In genomic region chr6:1916334-1916985, GRCh38 we compare ENCODE assay signal across 13 cellular contexts.
DNase-seq lines count a peak whose midpoint lies in the region; TF ChIP-seq lines count a peak whose summit lies in the region.
"Had no signal": no experiment of that assay in that cellular context is flagged by ENCODE, and none has a peak within 500 bp of the region (broad histone marks: within the 10 kb centered on the region; RNA-seq: fewer than 3 reads in every experiment).

No MANE protein-coding gene starts in this region.

- peak overlapping the region; percentile 23 for H3K4me2 ChIP-seq in smooth muscle cell
- H3K4me2 ChIP-seq: A549, neural progenitor cell had no signal

- DNase-seq in NCI-H146 (lab: John Stamatoyannopoulos, UW) (peak; percentile 4), NCI-H146 treated with DMSO at 0.1 percent for 48 hours (lab: John Stamatoyannopoulos, UW; ENCODE audit: unreplicated experiment) (no peak), foreskin melanocyte (peak; percentile 89), smooth muscle cell (lab: John Stamatoyannopoulos, UW; ENCODE audit: unreplicated experiment) (no peak), DMS53 (lab: John Stamatoyannopoulos, UW) (no peak), glutamatergic neuron (no peak)
- no peak for DNase-seq in activated T-helper 2 cell treated with anti-CD3 and anti-CD28 coated beads, Interferon-gamma antibody, Interleukin-2, Interleukin-4, amounts not matched to agents 10 μg/mL and 5 μg/mL and 100 μg/mL, durations not matched to agents 14 hours and 24 hours and 36 hours (ENCODE audit: low spot score)
- no peak for DNase-seq in activated T-cell treated with anti-CD3 and anti-CD28 coated beads, Interleukin-2, amount 50 U/mL, for 48 hours
- DNase-seq: NCI-H1436 had no signal

- peak overlapping the region; percentile 94 for H3K27ac ChIP-seq in smooth muscle cell (ENCODE audit: low read depth)
- H3K27ac ChIP-seq: A549, neural progenitor cell had no signal

- H3K27me3 Mint-ChIP-seq in activated T-helper 2 cell treated with anti-CD3 and anti-CD28 coated beads, Interferon-gamma antibody, Interleukin-2, Interleukin-4, amounts not matched to agents 10 μg/mL and 5 μg/mL and 100 μg/mL, durations not matched to agents 14 hours and 24 hours and 36 hours (ENCODE audit: low read depth), result no peaks in the 10 kb centered on the region
- H3K27me3 Mint-ChIP-seq in glutamatergic neuron (ENCODE audit: unreplicated experiment), result no peaks in the 10 kb centered on the region

- H3K79me2 ChIP-seq in smooth muscle cell (ENCODE audit: low read depth), result no peaks in the 10 kb centered on the region

- H3K9me3 ChIP-seq in smooth muscle cell (replicated peaks; ENCODE audit: low read depth), result no peaks in the 10 kb centered on the region
- H3K9me3 ChIP-seq: A549, suprapubic skin had no signal

- H3K4me1 Mint-ChIP-seq in activated T-helper 2 cell treated with anti-CD3 and anti-CD28 coated beads, Interferon-gamma antibody, Interleukin-2, Interleukin-4, amounts not matched to agents 10 μg/mL and 5 μg/mL and 100 μg/mL, durations not matched to agents 14 hours and 24 hours and 36 hours (ENCODE audit: low read depth), result peaks cover 21% of the 10 kb centered on the region
- H3K4me1 Mint-ChIP-seq in glutamatergic neuron (ENCODE audit: low read depth, unreplicated experiment), result peaks cover 2% of the 10 kb centered on the region
- H3K4me1 Mint-ChIP-seq: neural progenitor cell had no signal

- H4K20me1 ChIP-seq in smooth muscle cell (ENCODE audit: low read depth), result no peaks in the 10 kb centered on the region

- peak overlapping the region; percentile 81 for H3K9ac ChIP-seq in smooth muscle cell (ENCODE audit: low read depth)
- H3K9ac ChIP-seq: neural progenitor cell had no signal

- WGBS in smooth muscle cell (ENCODE audit: low lambda C conversion rate), result 60% methylated on average over 8 of the region's 8 CpGs

- H3K4me3 Mint-ChIP-seq in activated T-helper 2 cell treated with anti-CD3 and anti-CD28 coated beads, Interferon-gamma antibody, Interleukin-2, Interleukin-4, amounts not matched to agents 10 μg/mL and 5 μg/mL and 100 μg/mL, durations not matched to agents 14 hours and 24 hours and 36 hours (ENCODE audit: low read depth), result no peak overlapping the region
- no peak overlapping the region for H3K4me3 Mint-ChIP-seq in glutamatergic neuron (ENCODE audit: unreplicated experiment)
- H3K4me3 Mint-ChIP-seq: neural progenitor cell; T-helper 2 cell treated with Interferon-gamma antibody and Interleukin-4, amounts not matched to agents 5 μg/mL and 100 μg/mL, for 36 hours had no signal

- no peaks in the 10 kb centered on the region for H3K36me3 ChIP-seq in smooth muscle cell (ENCODE audit: low read depth)
- H3K36me3 ChIP-seq: neural progenitor cell, suprapubic skin had no signal

- H2AFZ ChIP-seq in smooth muscle cell (ENCODE audit: low read depth), result no peak overlapping the region
- H2AFZ ChIP-seq: neural progenitor cell had no signal

- intact Hi-C loops in activated T-helper 2 cell treated with anti-CD3 and anti-CD28 coated beads, Interferon-gamma antibody, Interleukin-2, Interleukin-4, amounts not matched to agents 10 μg/mL and 5 μg/mL and 100 μg/mL, durations not matched to agents 14 hours and 24 hours and 36 hours (cut with micrococcal nuclease), result no loop called here

- H3K27ac Mint-ChIP-seq in activated T-helper 2 cell treated with anti-CD3 and anti-CD28 coated beads, Interferon-gamma antibody, Interleukin-2, Interleukin-4, amounts not matched to agents 10 μg/mL and 5 μg/mL and 100 μg/mL, durations not matched to agents 14 hours and 24 hours and 36 hours, result peak overlapping the region; percentile 76
- no peak overlapping the region for H3K27ac Mint-ChIP-seq in glutamatergic neuron (ENCODE audit: unreplicated experiment)
- H3K27ac Mint-ChIP-seq: neural progenitor cell; T-helper 2 cell treated with Interferon-gamma antibody and Interleukin-4, amounts not matched to agents 5 μg/mL and 100 μg/mL, for 36 hours had no signal

- TF ChIP-seq CTCF in smooth muscle cell (IDR thresholded peaks at IDR 0.05; ENCODE audit: borderline replicate concordance, insufficient read depth, poor library complexity, severe bottlenecking) (no peak), glutamatergic neuron (IDR thresholded peaks at IDR 0.05; ENCODE audit: partially characterized antibody, unreplicated experiment) (no peak)

- H3F3A ChIP-seq in smooth muscle cell (ENCODE audit: low read depth), result peaks cover 7% of the 10 kb centered on the region

- no peaks in the 10 kb centered on the region for H3K27me3 ChIP-seq in smooth muscle cell (ENCODE audit: low read depth)
- H3K27me3 ChIP-seq: neural progenitor cell, suprapubic skin had no signal

- H3K36me3 Mint-ChIP-seq in activated T-helper 2 cell treated with anti-CD3 and anti-CD28 coated beads, Interferon-gamma antibody, Interleukin-2, Interleukin-4, amounts not matched to agents 10 μg/mL and 5 μg/mL and 100 μg/mL, durations not matched to agents 14 hours and 24 hours and 36 hours (ENCODE audit: low read depth), result no peaks in the 10 kb centered on the region
- no peaks in the 10 kb centered on the region for H3K36me3 Mint-ChIP-seq in glutamatergic neuron (ENCODE audit: unreplicated experiment)
- H3K36me3 Mint-ChIP-seq: neural progenitor cell had no signal

- H3K4me3 ChIP-seq in smooth muscle cell, result no peak overlapping the region
- H3K4me3 ChIP-seq: A549, neural progenitor cell, suprapubic skin had no signal

- H3K4me1 ChIP-seq in smooth muscle cell (ENCODE audit: low read depth), result peaks cover 12% of the 10 kb centered on the region
- H3K4me1 ChIP-seq: suprapubic skin had no signal

- H3K9me3 Mint-ChIP-seq in activated T-helper 2 cell treated with anti-CD3 and anti-CD28 coated beads, Interferon-gamma antibody, Interleukin-2, Interleukin-4, amounts not matched to agents 10 μg/mL and 5 μg/mL and 100 μg/mL, durations not matched to agents 14 hours and 24 hours and 36 hours, result no peaks in the 10 kb centered on the region
- H3K9me3 Mint-ChIP-seq in glutamatergic neuron (ENCODE audit: unreplicated experiment), result no peaks in the 10 kb centered on the region
- H3K9me3 Mint-ChIP-seq: neural progenitor cell; T-helper 2 cell treated with Interferon-gamma antibody and Interleukin-4, amounts not matched to agents 5 μg/mL and 100 μg/mL, for 36 hours had no signal

Comparison
In these comparisons a context has a peak if more than half of its experiments do, and no peak if none do; other contexts are left out.
1. DNase-seq: peak in NCI-H146 (single experiment) and foreskin melanocyte (single experiment); none in NCI-H146 treated with DMSO at 0.1 percent for 48 hours (single experiment), activated T-helper 2 cell treated with anti-CD3 and anti-CD28 coated beads, Interferon-gamma antibody, Interleukin-2, Interleukin-4, amounts not matched to agents 10 μg/mL and 5 μg/mL and 100 μg/mL, durations not matched to agents 14 hours and 24 hours and 36 hours (single experiment), smooth muscle cell (single experiment), DMS53 (single experiment), glutamatergic neuron (single experiment) and activated T-cell treated with anti-CD3 and anti-CD28 coated beads, Interleukin-2, amount 50 U/mL, for 48 hours (0 of 2).